10 cellular contexts compared by ENCODE assay signal in genomic region chr6:137699036-137699683, GRCh38.
DNase-seq lines count a peak whose midpoint lies in the region; ATAC-seq and TF ChIP-seq lines count a peak whose summit lies in the region.
"Had no signal": no experiment of that assay in that cellular context is flagged by ENCODE, and none has a peak within 500 bp of the region (broad histone marks: within the 10 kb centered on the region; RNA-seq: fewer than 3 reads in every experiment).

No MANE protein-coding gene starts in this region.

- no peaks in the 10 kb centered on the region for H3K36me3 Mint-ChIP-seq in GM23338 (ENCODE audit: low read depth)

- H3K9me3 Mint-ChIP-seq in GM23338 = no peaks in the 10 kb centered on the region

- no peak overlapping the region for H2AFZ ChIP-seq in GM23338

- H3K36me3 ChIP-seq in GM23338 (ENCODE audit: insufficient read depth) = no peaks in the 10 kb centered on the region

- H3K4me3 Mint-ChIP-seq in GM23338 = no peak overlapping the region

- no peak for DNase-seq in activated CD4-positive, CD25-positive, alpha-beta regulatory T cell (lab: John Stamatoyannopoulos, UW)
- DNase-seq in SKM-1 (lab: John Stamatoyannopoulos, UW; ENCODE audit: unreplicated experiment) = peak; percentile 68
- no peak for DNase-seq in epithelial cell of prostate (ENCODE audit: low read depth, low spot score)
- DNase-seq in stimulated activated CD8-positive, alpha-beta memory T cell treated with anti-CD3 and anti-CD28 coated beads, Interleukin-4, amount 100 ng/mL, for 48 hours = peak; percentile 68
- DNase-seq in GM23338 (ENCODE audit: low spot score) = no peak
- no peak for DNase-seq in T-helper 9 cell
- DNase-seq: NCI-H526 treated with DMSO at 0.1 percent for 48 hours had no signal

- peak overlapping the region; percentile 45 for H3K27ac ChIP-seq in epithelial cell of prostate
- H3K27ac ChIP-seq in GM23338 (ENCODE audit: low read depth) = no peak overlapping the region
- H3K27ac ChIP-seq: 22Rv1 had no signal

- H3K27me3 ChIP-seq in GM23338 (ENCODE audit: insufficient read depth) = no peaks in the 10 kb centered on the region

- no peak overlapping the region for H3K4me2 ChIP-seq in GM23338

- no peak for TF ChIP-seq CTCF in GM23338 (conservative IDR thresholded peaks at IDR 0.05; ENCODE audit: low read depth in 2 of 2)

- H3K27ac Mint-ChIP-seq in GM23338 = no peak overlapping the region

- H3K4me1 Mint-ChIP-seq in GM23338 = peaks cover 14% of the 10 kb centered on the region; the same call in 2 of the 3 replicates

- no peaks in the 10 kb centered on the region; the same call in 1 of the 2 replicates for H4K20me1 ChIP-seq in GM23338 (replicated peaks; ENCODE audit: insufficient read depth)

- H3K4me1 ChIP-seq in GM23338 (ENCODE audit: insufficient read depth) = peaks cover 5% of the 10 kb centered on the region

- H3K79me2 ChIP-seq in GM23338 (replicated peaks; ENCODE audit: insufficient read depth) = no peaks in the 10 kb centered on the region

- no peak overlapping the region for H3K4me3 ChIP-seq in GM23338

- H3K9me2 ChIP-seq in GM23338 (ENCODE audit: insufficient read depth) = peaks cover 7% of the 10 kb centered on the region; the same call in 1 of the 2 replicates

- peaks cover 4% of the 10 kb centered on the region for H3K27me3 Mint-ChIP-seq in GM23338 (ENCODE audit: insufficient read depth, low read depth, poor library complexity)

- H3F3A ChIP-seq in GM23338 (replicated peaks; ENCODE audit: low read depth) = no peaks in the 10 kb centered on the region

- ATAC-seq in activated CD4-positive, CD25-positive, alpha-beta regulatory T cell treated with anti-CD3 and anti-CD28 coated beads, Interleukin-2, amount 50 U/mL, for 24 hours = peak; percentile 78 to 81
- ATAC-seq in GM23338 (no peak), GM19328 (IDR thresholded peaks at IDR 0.05; ENCODE audit: unreplicated experiment) (no peak)

TF ChIP-seq in GM23338, 12 proteins besides CTCF, POLR2A, EP300 and RAD21:
- TF ChIP-seq ZNF331 (CRISPR knock-in tag; IDR thresholded peaks at IDR 0.05; ENCODE audit: low read depth) (no peak), EZH2phosphoT487 (IDR thresholded peaks at IDR 0.05; ENCODE audit: unreplicated experiment) (no peak), ZNF462 (CRISPR knock-in tag; IDR thresholded peaks at IDR 0.05) (no peak), REST (IDR thresholded peaks at IDR 0.05; ENCODE audit: unreplicated experiment) (no peak), CREB1 (CRISPR knock-in tag; IDR thresholded peaks at IDR 0.05; ENCODE audit: low read depth) (no peak), STAT1 (IDR thresholded peaks at IDR 0.05; ENCODE audit: unreplicated experiment) (no peak), ZNF114 (CRISPR knock-in tag; IDR thresholded peaks at IDR 0.05) (no peak), POLR2AphosphoS5 (IDR thresholded peaks at IDR 0.05; ENCODE audit: low read depth) (no peak), JUNB (IDR thresholded peaks at IDR 0.05; ENCODE audit: unreplicated experiment) (no peak), ETS1 (IDR thresholded peaks at IDR 0.05) (no peak)
TF ChIP-seq in GM23338: peak in this region for 0.

Comparison
In these comparisons a context has a peak if more than half of its experiments do, and no peak if none do; other contexts are left out.
1. ATAC-seq: peak in activated CD4-positive, CD25-positive, alpha-beta regulatory T cell treated with anti-CD3 and anti-CD28 coated beads, Interleukin-2, amount 50 U/mL, for 24 hours (2 of 2); none in GM23338 (single experiment) and GM19328 (single experiment).
2. DNase-seq: peak in SKM-1 (single experiment) and stimulated activated CD8-positive, alpha-beta memory T cell treated with anti-CD3 and anti-CD28 coated beads, Interleukin-4, amount 100 ng/mL, for 48 hours (single experiment); none in activated CD4-positive, CD25-positive, alpha-beta regulatory T cell (0 of 4), epithelial cell of prostate (single experiment), GM23338 (single experiment) and T-helper 9 cell (single experiment).